21 cellular contexts compared by ENCODE assay signal in the genomic region with DNA sequence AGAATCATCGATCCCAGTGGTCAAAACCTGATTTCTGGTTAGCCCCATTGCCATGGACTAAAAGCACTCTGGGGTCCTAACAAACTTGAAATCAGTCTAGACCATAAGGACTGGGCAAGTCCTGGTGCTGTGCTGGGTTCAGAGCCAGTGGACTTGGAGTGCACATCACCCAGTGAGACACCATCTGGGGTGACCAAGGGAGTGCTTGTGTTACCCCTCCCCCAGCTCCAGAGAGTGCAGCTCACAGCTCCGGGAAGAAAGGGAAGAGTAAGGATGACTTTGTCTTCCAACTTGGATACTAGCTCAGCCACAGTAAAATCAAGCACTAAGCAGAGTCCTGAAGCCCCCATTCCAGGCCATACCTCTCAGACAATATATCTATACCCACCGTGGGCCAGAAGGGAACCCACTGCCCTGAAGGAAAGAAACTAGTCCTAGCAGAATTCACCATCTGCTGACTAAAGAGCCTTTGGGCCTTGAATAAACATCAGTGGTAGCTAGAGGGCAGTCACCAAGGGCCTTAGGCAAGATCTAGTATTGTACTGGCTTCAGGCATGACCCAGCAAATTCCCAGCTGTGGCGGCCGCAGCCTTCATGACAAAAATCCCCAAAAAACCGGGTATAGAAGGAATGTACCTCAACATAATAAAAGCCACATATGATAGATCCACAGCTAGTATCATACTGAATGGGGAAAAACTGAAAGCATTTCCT.
A peak's percentile ranks its signal among the peaks of the same experiment; 100 is the strongest.
DNase-seq lines count a peak whose midpoint lies in the region; ATAC-seq, FAIRE-seq and TF ChIP-seq lines count a peak whose summit lies in the region.
"Had no signal": no experiment of that assay in that cellular context is flagged by ENCODE, and none has a peak within 500 bp of the region (broad histone marks: within the 10 kb centered on the region; RNA-seq: fewer than 3 reads in every experiment).

No MANE protein-coding gene starts in this region.

- H4K5ac ChIP-seq in H1 (ENCODE audit: insufficient read length, low read depth, low read length), result no peak overlapping the region

- no peak for FAIRE-seq in H1 (lab: Jason Lieb, UNC)
- FAIRE-seq: A549, GM12891, RCC 7860 had no signal

- no peak overlapping the region for H3K56ac ChIP-seq in H1 (replicated peaks; ENCODE audit: insufficient read length, low read depth, low read length)

- H2AFZ ChIP-seq in H1 (ENCODE audit: low read length), result peak overlapping the region; percentile 66
- peak overlapping the region; percentile 41 for H2AFZ ChIP-seq in neuronal stem cell (ENCODE audit: low read length)

- no peaks in the 10 kb centered on the region for H3K36me3 ChIP-seq in GM06990 (ENCODE audit: control insufficient read depth, insufficient read depth, low read length)
- no peaks in the 10 kb centered on the region for H3K36me3 ChIP-seq in H1 (ENCODE audit: control insufficient read depth in 2 of 4, insufficient read depth in 4 of 4, low read length in 3 of 4)
- no peaks in the 10 kb centered on the region for H3K36me3 ChIP-seq in neuronal stem cell (replicated peaks in 1 of 2; ENCODE audit: control insufficient read depth in 2 of 2, insufficient read depth in 2 of 2, low read length in 2 of 2)
- H3K36me3 ChIP-seq: BE2C had no signal

- H2BK20ac ChIP-seq in H1 (ENCODE audit: low read length), result no peak overlapping the region; the same call in 1 of the 2 replicates

- H2BK120ac ChIP-seq in H1 (replicated peaks; ENCODE audit: low read depth, low read length) (no peak overlapping the region), neuronal stem cell (ENCODE audit: low read depth, low read length) (no peak overlapping the region)

- no peak overlapping the region for H3K4me2 ChIP-seq in H1 (ENCODE audit: insufficient read depth in 1 of 2, low read depth in 2 of 2, low read length in 2 of 2)
- H3K4me2 ChIP-seq in neuronal stem cell (ENCODE audit: insufficient read depth, low read length, poor library complexity, severe bottlenecking), result no peak overlapping the region
- H3K4me2 ChIP-seq: A549 had no signal

- H3K23ac ChIP-seq in H1 (ENCODE audit: insufficient read length) (no peak overlapping the region), neuronal stem cell (ENCODE audit: low read depth, low read length, poor library complexity) (no peak overlapping the region)

- ATAC-seq in GM18873 (IDR thresholded peaks at IDR 0.05; ENCODE audit: low FRiP score, unreplicated experiment) (no peak), HG03521 (IDR thresholded peaks at IDR 0.05; ENCODE audit: unreplicated experiment) (no peak)
- ATAC-seq: A549 had no signal

- no peaks in the 10 kb centered on the region for H3K79me1 ChIP-seq in H1 (ENCODE audit: low read depth, low read length)
- H3K79me1 ChIP-seq in neuronal stem cell (ENCODE audit: low read depth, low read length), result no peaks in the 10 kb centered on the region

- H3K23me2 ChIP-seq in H1 (ENCODE audit: low read depth, low read length), result no peaks in the 10 kb centered on the region

- peak; percentile 18 to 46; a peak in 3 of 4 replicates for TF ChIP-seq RAD21 in H1 (IDR thresholded peaks at IDR 0.05 in 1 of 2, conservative IDR thresholded peaks at IDR 0.05 in 1 of 2; ENCODE audit: low read depth in 2 of 2, low read length in 2 of 2)

- H3K27ac ChIP-seq in H1 (ENCODE audit: low read depth, low read length) (no peak overlapping the region), neuronal stem cell (replicated peaks; ENCODE audit: low read length) (no peak overlapping the region)
- H3K27ac ChIP-seq: A549, SK-N-MC had no signal

- no peak overlapping the region for H2BK5ac ChIP-seq in H1 (ENCODE audit: low read depth, low read length)
- H2BK5ac ChIP-seq in neuronal stem cell (ENCODE audit: low read length), result no peak overlapping the region

- POLR2A ChIA-PET in H1 (lab: Charles Lee; ENCODE audit: partially characterized antibody), result no interaction called here

- WGBS in H1 (ENCODE audit: extremely low coverage in 1 of 2, insufficient coverage in 1 of 2, insufficient read length in 1 of 2, insufficient replicate concordance in 2 of 2, low coverage in 1 of 2, low lambda C conversion rate in 2 of 2, missing lambda C conversion rate in 1 of 2), 2 experiments, result 94% methylated on average over 6 of the region's 6 CpGs; no CpG with 5 or more reads in 1 of the 2 experiments
- WGBS in neuronal stem cell (ENCODE audit: extremely low coverage in 2 of 2, insufficient read length in 2 of 2, insufficient replicate concordance in 1 of 2), 2 donors, result no CpG with 5 or more reads among the region's 6 CpGs

- no peak for TF ChIP-seq EP300 in H1 (IDR thresholded peaks at IDR 0.05; ENCODE audit: borderline replicate concordance in 1 of 2, low read depth in 2 of 2, low read length in 2 of 2)

- H2AK5ac ChIP-seq in H1 (ENCODE audit: low read depth, low read length) (no peak overlapping the region), neuronal stem cell (ENCODE audit: low read depth, low read length) (no peak overlapping the region)

- no peak overlapping the region for H3K4ac ChIP-seq in H1 (replicated peaks; ENCODE audit: insufficient read length, low read depth, low read length)
- H3K4ac ChIP-seq in neuronal stem cell (ENCODE audit: low read length), result no peak overlapping the region

- H3K18ac ChIP-seq in H1 (ENCODE audit: extremely low read depth, low read length) (peak overlapping the region; percentile 32), neuronal stem cell (ENCODE audit: low read length) (no peak overlapping the region)

- no peaks in the 10 kb centered on the region for H3K79me2 ChIP-seq in H1 (ENCODE audit: control insufficient read depth in 1 of 2, insufficient read depth in 2 of 2, low read length in 2 of 2)

- TF ChIP-seq POLR2A in H1 (IDR thresholded peaks at IDR 0.05; ENCODE audit: control extremely low read depth in 1 of 2, low read depth in 2 of 2, low read length in 2 of 2), result no peak

- H3K9ac ChIP-seq in H1 (replicated peaks in 1 of 4; ENCODE audit: extremely low read depth in 1 of 4, low read depth in 3 of 4, low read length in 3 of 4) (no peak overlapping the region), neuronal stem cell (ENCODE audit: low read depth, low read length, poor library complexity) (no peak overlapping the region)

- CTCF ChIA-PET in H1 (lab: Charles Lee; ENCODE audit: partially characterized antibody), result interaction anchor here (0.6 to 1.2 kb wide), 5 partner anchors 15 to 124 kb away, joined by 3 to 4 read pairs (median 4); no protein-coding TSS in a partner anchor

- DNase-seq in GM06990 (ENCODE audit: extremely low read depth, insufficient read length), result no peak
- peak; percentile 23 for DNase-seq in NCI-H69 (lab: John Stamatoyannopoulos, UW)
- DNase-seq in H1 (ENCODE audit: low read depth in 1 of 2, low spot score in 2 of 2), result no peak
- DNase-seq in neuronal stem cell (ENCODE audit: low spot score), result no peak
- DNase-seq in HUDEP-2 (lab: John Stamatoyannopoulos, UW; ENCODE audit: unreplicated experiment in 76 of 76), result no peak
- no peak for DNase-seq in COR-L47 (lab: John Stamatoyannopoulos, UW)
- DNase-seq: BE2C, DMS79 treated with DMSO at 0.1 percent for 48 hours, GOT3, NCI-H1092 treated with DMSO at 0.1 percent for 48 hours, NCI-H1436 treated with DMSO at 0.1 percent for 48 hours, NCI-H1930, NCI-H510A treated with DMSO at 0.1 percent for 48 hours, OCI-M1, SHP77 treated with DMSO at 0.1 percent for 48 hours had no signal

- no peak overlapping the region for H4K8ac ChIP-seq in H1 (ENCODE audit: extremely low read depth, insufficient read depth, low read length)
- no peak overlapping the region for H4K8ac ChIP-seq in neuronal stem cell (ENCODE audit: low read depth, low read length)

- H3K9me3 ChIP-seq in H1 (ENCODE audit: insufficient read depth in 2 of 2, low read depth in 1 of 2, low read length in 1 of 2), result no peaks in the 10 kb centered on the region
- H3K9me3 ChIP-seq in neuronal stem cell (replicated peaks in 1 of 2; ENCODE audit: control insufficient read depth in 2 of 2, insufficient read depth in 1 of 2, low read depth in 1 of 2, low read length in 2 of 2), result peaks cover 4 to 5% of the 10 kb centered on the region in 2 donors
- H3K9me3 ChIP-seq: A549, BE2C had no signal

- H3K14ac ChIP-seq in H1 (ENCODE audit: insufficient read length) (no peak overlapping the region), neuronal stem cell (ENCODE audit: low read length) (no peak overlapping the region)

- H3K27me3 ChIP-seq in GM06990 (replicated peaks; ENCODE audit: control insufficient read depth, insufficient read depth, low read length) (no peaks in the 10 kb centered on the region), H1 (replicated peaks in 1 of 4; ENCODE audit: control insufficient read depth in 3 of 4, extremely low read depth in 1 of 4, insufficient read depth in 3 of 4, low read length in 3 of 4) (no peaks in the 10 kb centered on the region), neuronal stem cell (ENCODE audit: control insufficient read depth in 3 of 3, insufficient read depth in 3 of 3, low read depth in 1 of 3, low read length in 3 of 3) (no peaks in the 10 kb centered on the region)
- H3K27me3 ChIP-seq: BE2C had no signal

- H2BK15ac ChIP-seq in H1 (ENCODE audit: low read length) (no peak overlapping the region), neuronal stem cell (ENCODE audit: low read length) (no peak overlapping the region)

- peaks cover 0 to 3% (median 0%) of the 10 kb centered on the region in 4 experiments; a peak in 1 of 7 replicates for H3K4me1 ChIP-seq in H1 (replicated peaks in 1 of 4; ENCODE audit: control insufficient read depth in 3 of 4, insufficient read depth in 4 of 4, low read length in 3 of 4)
- H3K4me1 ChIP-seq in neuronal stem cell (ENCODE audit: control insufficient read depth in 2 of 2, insufficient read depth in 1 of 2, low read depth in 1 of 2, low read length in 2 of 2), result no peaks in the 10 kb centered on the region
- H3K4me1 ChIP-seq: A549, BE2C had no signal

- no peaks in the 10 kb centered on the region for H4K20me1 ChIP-seq in H1 (replicated peaks in 1 of 2; ENCODE audit: control insufficient read depth in 1 of 2, insufficient read depth in 2 of 2, low read length in 2 of 2)

- H4K91ac ChIP-seq in H1 (replicated peaks; ENCODE audit: insufficient read length, low read length) (no peak overlapping the region), neuronal stem cell (ENCODE audit: low read depth, low read length, poor library complexity) (no peak overlapping the region)

- TF ChIP-seq CTCF in GM06990 (IDR thresholded peaks at IDR 0.05; ENCODE audit: insufficient read depth, low read length, poor library complexity, severe bottlenecking), result peak; percentile 3
- peak in 2 of 3 experiments; percentile 13 to 15; a peak in 2 of 4 replicates for TF ChIP-seq CTCF in H1 (IDR thresholded peaks at IDR 0.05; ENCODE audit: control extremely low read depth in 1 of 3, insufficient read depth in 1 of 3, low read depth in 1 of 3, low read length in 3 of 3)

- H3K4me3 ChIP-seq in GM06990 (replicated peaks; ENCODE audit: low read depth, low read length) (no peak overlapping the region), H1 (ENCODE audit: extremely low read depth in 1 of 4, insufficient read depth in 2 of 4, low read depth in 3 of 4, low read length in 4 of 4) (no peak overlapping the region), neuronal stem cell (ENCODE audit: low read length in 2 of 2) (no peak overlapping the region)
- H3K4me3 ChIP-seq: A549, SK-N-MC had no signal

- H2BK12ac ChIP-seq in H1 (ENCODE audit: low read depth, low read length), result peak overlapping the region; percentile 88
- H2BK12ac ChIP-seq in neuronal stem cell (ENCODE audit: low read length), result no peak overlapping the region

TF ChIP-seq in H1, 55 proteins besides CTCF, POLR2A, EP300 and RAD21 (continues in another document):
- no peak for TF ChIP-seq HDAC6 (IDR thresholded peaks at IDR 0.05; ENCODE audit: low read depth, low read length)
